8 cellular contexts compared by ENCODE assay signal in genomic region chr19:49592486-49593232, GRCh38. TPM values are rescaled to one million over a fixed set of nuclear protein-coding genes. Genes with fewer than 3 reads are reported as not detected.
DNase-seq lines count a peak whose midpoint lies in the region; ATAC-seq and TF ChIP-seq lines count a peak whose summit lies in the region.

No MANE protein-coding gene starts in this region.

- H3K9ac ChIP-seq in HUES64 (ENCODE audit: low read depth, low read length): peak overlapping the region; percentile 94

- H3K27ac ChIP-seq in CD8-positive, alpha-beta T cell (ENCODE audit: low read depth, low read length): peak overlapping the region; percentile 40
- H3K27ac ChIP-seq in HUES64 (ENCODE audit: low read depth, low read length): peak overlapping the region; percentile 97
- H3K27ac ChIP-seq in gastrocnemius medialis: peak overlapping the region; percentile 86 to 95 (median 94)

- intact Hi-C loops in CD8-positive, alpha-beta T cell (cut with DNase I, micrococcal nuclease): loop anchor here (1.0 to 5.0 kb wide), 9 partner anchors 48 to 955 kb away; partner anchors contain the start of genes DBP (in 2 of the 2), GYS1 (in 2 of the 2), MED25 (in 2 of the 2) and RUVBL2 (in 2 of the 2)
- intact Hi-C loops in activated CD8-positive, alpha-beta T cell treated with anti-CD3 and anti-CD28 coated beads for 36 hours (cut with micrococcal nuclease): loop anchor here (2.0 to 5.0 kb wide), 2 partner anchors 48 to 85 kb away; partner anchors contain the start of genes PRMT1 and RRAS
- intact Hi-C loops in gastrocnemius medialis (cut with DNase I; ENCODE audit: low total_unique reads): loop anchor here (1.0 to 10.0 kb wide), 5 partner anchors 48 to 1128 kb away; partner anchors contain the start of genes CYTH2, FUZ, MYH14 and PRMT1

- H3K4me3 Mint-ChIP-seq in CD8-positive, alpha-beta T cell: peak overlapping the region; percentile 91
- peak overlapping the region; percentile 77 for H3K4me3 Mint-ChIP-seq in activated CD8-positive, alpha-beta T cell treated with anti-CD3 and anti-CD28 coated beads for 36 hours

- H3K36me3 Mint-ChIP-seq in CD8-positive, alpha-beta T cell: peaks cover 23% of the 10 kb centered on the region
- peaks cover 11% of the 10 kb centered on the region for H3K36me3 Mint-ChIP-seq in activated CD8-positive, alpha-beta T cell treated with anti-CD3 and anti-CD28 coated beads for 36 hours (ENCODE audit: low read depth)

- peaks cover 11% of the 10 kb centered on the region for H3K36me3 ChIP-seq in CD8-positive, alpha-beta T cell (ENCODE audit: insufficient read depth, low read length)
- H3K36me3 ChIP-seq in HUES64 (ENCODE audit: insufficient read depth, low read length) (peaks cover 31% of the 10 kb centered on the region), gastrocnemius medialis (peaks cover 0 to 24% of the 10 kb centered on the region in 2 donors)

- peaks cover 36% of the 10 kb centered on the region for H3K4me1 Mint-ChIP-seq in CD8-positive, alpha-beta T cell (ENCODE audit: low read depth)
- peaks cover 23% of the 10 kb centered on the region for H3K4me1 Mint-ChIP-seq in activated CD8-positive, alpha-beta T cell treated with anti-CD3 and anti-CD28 coated beads for 36 hours (ENCODE audit: low read depth)

- CTCF ChIA-PET in CD8-positive, alpha-beta T cell (lab: Charles Lee): interaction anchor here (0.6 to 1.0 kb wide), 2 partner anchors 78 to 80 kb away, joined by 3 read pairs; no protein-coding TSS in a partner anchor
- CTCF ChIA-PET in activated CD8-positive, alpha-beta T cell treated with anti-CD3 and anti-CD28 coated beads for 36 hours (lab: Charles Lee): interaction anchor here (0.7 to 1.6 kb wide), 7 partner anchors 13 to 89 kb away, joined by 3 to 5 read pairs (median 3); partner anchors contain the start of gene RRAS

- H3K4me1 ChIP-seq in CD8-positive, alpha-beta T cell (ENCODE audit: insufficient read depth, low read length): peaks cover 23% of the 10 kb centered on the region
- H3K4me1 ChIP-seq in HUES64 (ENCODE audit: insufficient read depth, low read length) (peaks cover 5% of the 10 kb centered on the region; the same call in 1 of the 2 replicates), gastrocnemius medialis (peaks cover 14 to 15% of the 10 kb centered on the region in 2 donors)

- DNase-seq in CD8-positive, alpha-beta T cell: no peak
- peak; percentile 55 for DNase-seq in activated CD8-positive, alpha-beta T cell treated with anti-CD3 and anti-CD28 coated beads for 36 hours
- peak; percentile 30 for DNase-seq in glomerular visceral epithelial cell (ENCODE audit: extremely low spot score)
- DNase-seq in gastrocnemius medialis: no peak
- DNase-seq in DMS 273 (lab: John Stamatoyannopoulos, UW; ENCODE audit: unreplicated experiment): no peak
- DNase-seq in midbrain (lab: John Stamatoyannopoulos, UW): no peak

- no peak for TF ChIP-seq CTCF in CD8-positive, alpha-beta T cell (IDR thresholded peaks at IDR 0.05)
- TF ChIP-seq CTCF in activated CD8-positive, alpha-beta T cell treated with anti-CD3 and anti-CD28 coated beads for 36 hours (IDR thresholded peaks at IDR 0.05): no peak
- TF ChIP-seq CTCF in gastrocnemius medialis (IDR thresholded peaks at IDR 0.05 in 4 of 5, conservative IDR thresholded peaks at IDR 0.05 in 1 of 5): no peak

- no peaks in the 10 kb centered on the region for H3K27me3 ChIP-seq in CD8-positive, alpha-beta T cell (ENCODE audit: insufficient read depth, low read length)
- H3K27me3 ChIP-seq in HUES64 (ENCODE audit: insufficient read depth, low read length) (no peaks in the 10 kb centered on the region), gastrocnemius medialis (no peaks in the 10 kb centered on the region)

- in situ Hi-C loops in gastrocnemius medialis (cut with MboI; ENCODE audit: low sequenced_read_pairs in 4 of 4): no loop called here

- ATAC-seq in CD8-positive, alpha-beta T cell: no peak
- no peak for ATAC-seq in activated CD8-positive, alpha-beta T cell treated with anti-CD3 and anti-CD28 coated beads for 36 hours
- ATAC-seq in gastrocnemius medialis: no peak
- ATAC-seq in HG03439 (IDR thresholded peaks at IDR 0.05; ENCODE audit: unreplicated experiment): no peak

- whole genome bisulfite sequencing in HUES64: under 1% methylated on average over 28 of the region's 28 CpGs

- H3K9me3 Mint-ChIP-seq in CD8-positive, alpha-beta T cell: no peaks in the 10 kb centered on the region
- no peaks in the 10 kb centered on the region for H3K9me3 Mint-ChIP-seq in activated CD8-positive, alpha-beta T cell treated with anti-CD3 and anti-CD28 coated beads for 36 hours

- H3K9me3 ChIP-seq in CD8-positive, alpha-beta T cell (ENCODE audit: low read length): no peaks in the 10 kb centered on the region
- no peaks in the 10 kb centered on the region for H3K9me3 ChIP-seq in HUES64 (ENCODE audit: insufficient read depth, low read depth, low read length)
- no peaks in the 10 kb centered on the region for H3K9me3 ChIP-seq in gastrocnemius medialis

- peak overlapping the region; percentile 94 for H3K27ac Mint-ChIP-seq in CD8-positive, alpha-beta T cell
- peak overlapping the region; percentile 81 for H3K27ac Mint-ChIP-seq in activated CD8-positive, alpha-beta T cell treated with anti-CD3 and anti-CD28 coated beads for 36 hours

- no peaks in the 10 kb centered on the region for H3K27me3 Mint-ChIP-seq in CD8-positive, alpha-beta T cell (ENCODE audit: low read depth)
- no peaks in the 10 kb centered on the region for H3K27me3 Mint-ChIP-seq in activated CD8-positive, alpha-beta T cell treated with anti-CD3 and anti-CD28 coated beads for 36 hours

- TF ChIP-seq POLR2A in gastrocnemius medialis (IDR thresholded peaks at IDR 0.05): no peak

- POLR2A ChIA-PET in CD8-positive, alpha-beta T cell (lab: Charles Lee): interaction anchor here (0.6 to 4.0 kb wide), 7 partner anchors 13 to 97 kb away, joined by 3 to 44 read pairs (median 5); partner anchors contain the start of genes NOSIP, PRRG2, RPS11 and RRAS
- POLR2A ChIA-PET in activated CD8-positive, alpha-beta T cell treated with anti-CD3 and anti-CD28 coated beads for 36 hours (lab: Charles Lee): interaction anchor here (0.6 to 5.3 kb wide), 9 partner anchors 12 to 105 kb away, joined by 3 to 48 read pairs (median 4); partner anchors contain the start of genes NOSIP, PRMT1, PRRG2 and RPL13A

- peak overlapping the region; percentile 95 for H3K4me3 ChIP-seq in CD8-positive, alpha-beta T cell (ENCODE audit: low read depth, low read length)
- H3K4me3 ChIP-seq in HUES64 (ENCODE audit: low read length): peak overlapping the region; percentile 99
- H3K4me3 ChIP-seq in gastrocnemius medialis: peak overlapping the region; percentile 62 to 82 (median 70)

RNA-seq across cellular contexts. Expression of gene PRR12, which starts 1.7 kb away (rescaled TPM):
- total RNA-seq in CD8-positive, alpha-beta T cell: 10 to 100 TPM; 26.2 to 28.9 TPM
- 30.1 TPM for polyA plus RNA-seq in HUES64 (2013, experiment 1 of 2)
- 30.4 TPM for polyA plus RNA-seq in HUES64 (2013, experiment 2 of 2)
- 10 to 100 TPM; 16.0 to 17.8 TPM for total RNA-seq in activated CD8-positive, alpha-beta T cell treated with anti-CD3 and anti-CD28 coated beads for 36 hours
- 1 to 10 TPM; 3.4 to 7.7 (median 3.8) TPM for total RNA-seq in gastrocnemius medialis

RNA-seq across cellular contexts. Expression of gene PRRG2, which starts 11.5 kb away (rescaled TPM):
- 1 to 10 TPM in 1 of 2 experiments, under 1 TPM in 1; 0.52 to 1.4 TPM for total RNA-seq in CD8-positive, alpha-beta T cell
- polyA plus RNA-seq in HUES64 (2013, experiment 1 of 2): 1.8 TPM
- 1.5 TPM for polyA plus RNA-seq in HUES64 (2013, experiment 2 of 2)
- 1 to 10 TPM; 1.5 TPM for total RNA-seq in activated CD8-positive, alpha-beta T cell treated with anti-CD3 and anti-CD28 coated beads for 36 hours
- 1 to 10 TPM in 3 of 4 donors, not detected in 1; 1.4 to 4.6 (median 3.8) TPM for total RNA-seq in gastrocnemius medialis

RNA-seq across cellular contexts. Expression of gene NOSIP, which starts 12.3 kb away (rescaled TPM):
- total RNA-seq in CD8-positive, alpha-beta T cell: 100 to 1,000 TPM; 103 to 110 TPM
- polyA plus RNA-seq in HUES64 (2013, experiment 1 of 2): 61.3 TPM
- polyA plus RNA-seq in HUES64 (2013, experiment 2 of 2): 62.8 TPM
- 10 to 100 TPM; 75.6 to 79.4 TPM for total RNA-seq in activated CD8-positive, alpha-beta T cell treated with anti-CD3 and anti-CD28 coated beads for 36 hours
- 10 to 100 TPM; 62.4 to 92.8 (median 78.9) TPM for total RNA-seq in gastrocnemius medialis

RNA-seq across cellular contexts. Expression of gene RRAS, which starts 47.3 kb away (rescaled TPM):
- total RNA-seq in CD8-positive, alpha-beta T cell: 1 to 10 TPM; 3.6 to 4.9 TPM
- 6.7 TPM for polyA plus RNA-seq in HUES64 (2013, experiment 1 of 2)
- 11.5 TPM for polyA plus RNA-seq in HUES64 (2013, experiment 2 of 2)
- 1 to 10 TPM; 6.3 to 7.1 TPM for total RNA-seq in activated CD8-positive, alpha-beta T cell treated with anti-CD3 and anti-CD28 coated beads for 36 hours
- 10 to 100 TPM; 12.4 to 26.2 (median 24.2) TPM for total RNA-seq in gastrocnemius medialis

RNA-seq across cellular contexts. Expression of gene SCAF1, which starts 49.4 kb away (rescaled TPM):
- 10 to 100 TPM; 30.2 to 33.3 TPM for total RNA-seq in CD8-positive, alpha-beta T cell
- 36.3 TPM for polyA plus RNA-seq in HUES64 (2013, experiment 1 of 2)
- 36.0 TPM for polyA plus RNA-seq in HUES64 (2013, experiment 2 of 2)
- total RNA-seq in activated CD8-positive, alpha-beta T cell treated with anti-CD3 and anti-CD28 coated beads for 36 hours: 10 to 100 TPM; 54.5 to 57.2 TPM
- 10 to 100 TPM; 13.7 to 36.1 (median 32.9) TPM for total RNA-seq in gastrocnemius medialis

Comparison
In these comparisons a context has a peak if more than half of its experiments do, and no peak if none do; other contexts are left out.
1. DNase-seq: peak in activated CD8-positive, alpha-beta T cell treated with anti-CD3 and anti-CD28 coated beads for 36 hours (single experiment) and glomerular visceral epithelial cell (single experiment); none in CD8-positive, alpha-beta T cell (0 of 7), gastrocnemius medialis (0 of 2), DMS 273 (single experiment) and midbrain (single experiment).
2. H3K27ac ChIP-seq: peak in every context shown above with its lines; median percentile 97 in HUES64; 94 in gastrocnemius medialis; 40 in CD8-positive, alpha-beta T cell.
3. Peak in every context shown above with its lines, with median percentiles within 50 percentile points of each other: H3K4me3 ChIP-seq.